Comparison of ENCODE assay signal across 8 cellular contexts in genomic region chr2:65054749-65055426, GRCh38. TPM values are rescaled to one million over a fixed set of nuclear protein-coding genes. Genes with fewer than 3 reads are reported as not detected.
A peak's percentile ranks its signal among the peaks of the same experiment; 100 is the strongest.
DNase-seq lines count a peak whose midpoint lies in the region; ATAC-seq and TF ChIP-seq lines count a peak whose summit lies in the region.

No MANE protein-coding gene starts in this region.

- H3K9me3 Mint-ChIP-seq in MCF 10A (ENCODE audit: unreplicated experiment) (no peaks in the 10 kb centered on the region), activated B cell treated with CpG ODN at 0.5 μM for 24 hours (no peaks in the 10 kb centered on the region)

- no peaks in the 10 kb centered on the region for H3K27me3 Mint-ChIP-seq in MCF 10A (ENCODE audit: insufficient read depth, unreplicated experiment)
- H3K27me3 Mint-ChIP-seq in activated B cell treated with CpG ODN at 0.5 μM for 24 hours, result no peaks in the 10 kb centered on the region

- H3K4me3 Mint-ChIP-seq in MCF 10A (ENCODE audit: unreplicated experiment), result peak overlapping the region; percentile 90
- H3K4me3 Mint-ChIP-seq in activated B cell treated with CpG ODN at 0.5 μM for 24 hours, result peak overlapping the region; percentile 97

- WGBS in liver, result 80% methylated on average over 5 of the region's 5 CpGs

- H3K36me3 Mint-ChIP-seq in MCF 10A (ENCODE audit: insufficient read depth, unreplicated experiment) (no peaks in the 10 kb centered on the region), activated B cell treated with CpG ODN at 0.5 μM for 24 hours (ENCODE audit: low read depth) (peaks cover 14% of the 10 kb centered on the region)

- H3K9me3 ChIP-seq in breast epithelium, result no peaks in the 10 kb centered on the region
- H3K9me3 ChIP-seq in liver (ENCODE audit: control insufficient read depth in 4 of 4, low read length in 3 of 4), result no peaks in the 10 kb centered on the region
- no peaks in the 10 kb centered on the region for H3K9me3 ChIP-seq in thoracic aorta

- no peak for TF ChIP-seq RAD21 in liver (IDR thresholded peaks at IDR 0.05)

- no peak for DNase-seq in MCF 10A (ENCODE audit: unreplicated experiment)
- DNase-seq in breast epithelium (ENCODE audit: low spot score in 2 of 2), result no peak
- DNase-seq in activated B cell treated with CpG ODN at 0.5 μM for 24 hours, result no peak
- no peak for DNase-seq in thoracic aorta (ENCODE audit: low spot score)
- DNase-seq in omental fat pad (ENCODE audit: low spot score), result no peak
- DNase-seq in amygdala (lab: John Stamatoyannopoulos, UW), result no peak

- peaks cover 9% of the 10 kb centered on the region for H3K4me1 Mint-ChIP-seq in MCF 10A (ENCODE audit: insufficient read depth, unreplicated experiment)
- peaks cover 79% of the 10 kb centered on the region for H3K4me1 Mint-ChIP-seq in activated B cell treated with CpG ODN at 0.5 μM for 24 hours

- no peaks in the 10 kb centered on the region for H3K36me3 ChIP-seq in breast epithelium
- H3K36me3 ChIP-seq in liver (ENCODE audit: control insufficient read depth in 4 of 4, insufficient read depth in 3 of 4, low read depth in 1 of 4, low read length in 3 of 4), result peaks cover 0 to 1% (median 0%) of the 10 kb centered on the region in 4 donors
- no peaks in the 10 kb centered on the region for H3K36me3 ChIP-seq in thoracic aorta

- no peak overlapping the region for H3K4me3 ChIP-seq in breast epithelium
- no peak overlapping the region for H3K4me3 ChIP-seq in liver (ENCODE audit: low read depth in 1 of 3, low read length in 3 of 3)
- H3K4me3 ChIP-seq in thoracic aorta, result peak overlapping the region; percentile 89

- intact Hi-C loops in MCF 10A (cut with micrococcal nuclease), result loop anchor here (5.0 kb wide), 1 partner anchor 112 kb away; no protein-coding TSS in a partner anchor
- intact Hi-C loops in breast epithelium (cut with DNase I; ENCODE audit: low total_unique reads), result no loop called here
- intact Hi-C loops in activated B cell treated with CpG ODN at 0.5 μM for 24 hours (cut with micrococcal nuclease), result loop anchor here (10.0 kb wide), 1 partner anchor 1470 kb away; the partner anchor contains the start of genes MDH1 and WDPCP

- H3K27me3 ChIP-seq in breast epithelium (no peaks in the 10 kb centered on the region), liver (ENCODE audit: control insufficient read depth in 4 of 4, insufficient read depth in 4 of 4, low read length in 3 of 4) (no peaks in the 10 kb centered on the region), thoracic aorta (replicated peaks; ENCODE audit: insufficient read depth) (no peaks in the 10 kb centered on the region)

- no peak overlapping the region for H3K9ac ChIP-seq in liver (ENCODE audit: low read depth in 1 of 2, low read length in 2 of 2)

- TF ChIP-seq POLR2A in breast epithelium (IDR thresholded peaks at IDR 0.05), result no peak

- ATAC-seq in activated B cell treated with CpG ODN at 0.5 μM for 24 hours (ENCODE audit: low read depth) (no peak), thoracic aorta (ENCODE audit: insufficient number of reproducible peaks, low FRiP score, low read depth) (no peak), omental fat pad (ENCODE audit: low FRiP score) (no peak), GM21723 (IDR thresholded peaks at IDR 0.05; ENCODE audit: unreplicated experiment) (no peak)

- TF ChIP-seq CTCF in MCF 10A (IDR thresholded peaks at IDR 0.05; ENCODE audit: unreplicated experiment), result no peak
- TF ChIP-seq CTCF in breast epithelium (IDR thresholded peaks at IDR 0.05), result no peak
- no peak for TF ChIP-seq CTCF in activated B cell treated with CpG ODN at 0.5 μM for 24 hours (IDR thresholded peaks at IDR 0.05)
- TF ChIP-seq CTCF in liver (IDR thresholded peaks at IDR 0.05; ENCODE audit: low read depth, low read length, missing input control), result no peak
- no peak for TF ChIP-seq CTCF in thoracic aorta (IDR thresholded peaks at IDR 0.05)
- TF ChIP-seq CTCF in omental fat pad (IDR thresholded peaks at IDR 0.05), result no peak

- CTCF ChIA-PET in MCF 10A (lab: Yijun Ruan, JAX) (interaction anchor here (0.7 to 2.8 kb wide), 10 partner anchors 9 to 137 kb away, joined by 3 to 13 read pairs (median 5); no protein-coding TSS in a partner anchor), activated B cell treated with CpG ODN at 0.5 μM for 24 hours (lab: Charles Lee) (interaction anchor here (0.9 to 2.5 kb wide), 12 partner anchors 9 to 531 kb away, joined by 3 to 14 read pairs (median 4); partner anchors contain the start of gene RAB1A)

- POLR2A ChIA-PET in MCF 10A (lab: Yijun Ruan, JAX), result interaction anchor here (0.6 to 5.2 kb wide), 11 partner anchors 11 to 180 kb away, joined by 3 to 72 read pairs (median 4); partner anchors contain the start of genes ACTR2 and RAB1A
- POLR2A ChIA-PET in activated B cell treated with CpG ODN at 0.5 μM for 24 hours (lab: Charles Lee), result interaction anchor here (0.6 to 5.9 kb wide), 22 partner anchors 8 to 531 kb away, joined by 3 to 50 read pairs (median 9); partner anchors contain the start of genes ACTR2, AFTPH, RAB1A and SERTAD2

- H3K27ac ChIP-seq in breast epithelium (no peak overlapping the region), liver (ENCODE audit: low read depth in 1 of 2, low read length in 2 of 2) (no peak overlapping the region), thoracic aorta (no peak overlapping the region)

- H3K27ac Mint-ChIP-seq in MCF 10A (ENCODE audit: low read depth, unreplicated experiment) (no peak overlapping the region), activated B cell treated with CpG ODN at 0.5 μM for 24 hours (peak overlapping the region; percentile 95)

- H3K4me1 ChIP-seq in breast epithelium (no peaks in the 10 kb centered on the region), liver (ENCODE audit: control insufficient read depth in 4 of 4, insufficient read depth in 4 of 4, low read length in 3 of 4) (peaks cover 2 to 16% (median 10%) of the 10 kb centered on the region in 4 donors), thoracic aorta (ENCODE audit: control insufficient read depth in 1 of 2, low read depth in 2 of 2) (peaks cover 9 to 32% of the 10 kb centered on the region in 2 donors)

- no TSS peak for BruUV-seq in MCF 10A (replicated peaks; lab: Mats Ljungman, UMichigan)

TF ChIP-seq in liver, 16 proteins besides CTCF, POLR2A, EP300 and RAD21:
- TF ChIP-seq GABPA (IDR thresholded peaks at IDR 0.05 in 1 of 2, conservative IDR thresholded peaks at IDR 0.05 in 1 of 2) (no peak), HNF4A (conservative IDR thresholded peaks at IDR 0.05) (peak; percentile 6 to 32)

RNA-seq across cellular contexts. Expression of gene CEP68, which starts 1.3 kb away (rescaled TPM):
- total RNA-seq in MCF 10A (2022) (5.4 and 7.2 TPM in 2 replicates), breast epithelium (10 to 100 TPM; 23.3 to 32.2 (median 25.0) TPM), activated B cell treated with CpG ODN at 0.5 μM for 24 hours (16.6 and 17.9 TPM in 2 replicates), liver (1 to 10 TPM; 2.5 to 5.8 TPM), thoracic aorta (10 to 100 TPM; 28.8 to 31.3 TPM), omental fat pad (10 to 100 TPM in 3 of 4 donors, 1 to 10 TPM in 1; 9.7 to 67.3 (median 21.3) TPM)
- 1 to 10 TPM; 2.1 to 5.8 TPM for polyA plus RNA-seq in liver
